Comparison of ENCODE assay signal across 10 cellular contexts in the genomic region with DNA sequence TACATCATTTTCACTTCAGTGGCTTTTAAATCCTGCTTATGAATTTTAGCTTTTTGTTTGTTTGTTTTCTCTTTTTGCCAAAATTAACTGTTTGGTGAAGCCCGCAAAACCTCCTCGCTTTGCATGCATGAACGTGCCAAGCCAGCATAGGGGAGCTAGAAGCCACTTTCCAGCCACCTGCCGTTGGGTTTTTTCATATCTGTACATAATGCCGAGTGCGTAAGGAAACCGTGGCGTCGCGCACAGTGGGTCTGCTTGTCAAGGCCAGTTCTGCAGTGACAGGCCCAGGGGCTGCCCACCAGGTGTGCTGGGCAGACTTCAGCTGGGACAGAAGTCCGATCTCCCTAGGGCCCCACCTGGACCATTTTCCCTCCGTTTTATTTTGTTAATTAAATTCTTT. TPM values are rescaled to one million over a fixed set of nuclear protein-coding genes. Genes with fewer than 3 reads are reported as not detected.
DNase-seq lines count a peak whose midpoint lies in the region; ATAC-seq and TF ChIP-seq lines count a peak whose summit lies in the region.
"Had no signal": no experiment of that assay in that cellular context is flagged by ENCODE, and none has a peak within 500 bp of the region (broad histone marks: within the 10 kb centered on the region; RNA-seq: fewer than 3 reads in every experiment).

No MANE protein-coding gene starts in this region.

- intact Hi-C loops in esophagus muscularis mucosa (cut with DNase I) = no loop called here
- intact Hi-C loops in testis (cut with DNase I; ENCODE audit: low total_unique reads) = no loop called here

- WGBS in esophagus muscularis mucosa = 86% methylated on average over 12 of the region's 12 CpGs
- WGBS in testis, 2 donors = 75 to 92% methylated on average over 12 of the region's 12 CpGs

- H3K9me3 ChIP-seq in esophagus muscularis mucosa (no peaks in the 10 kb centered on the region), testis (no peaks in the 10 kb centered on the region)

- TF ChIP-seq CTCF in GM12864 (IDR thresholded peaks at IDR 0.05; ENCODE audit: low read depth, low read length, missing control alignments) = no peak
- TF ChIP-seq CTCF in esophagus muscularis mucosa (IDR thresholded peaks at IDR 0.05) = no peak
- TF ChIP-seq CTCF in testis (IDR thresholded peaks at IDR 0.05) = no peak
- no peak for TF ChIP-seq CTCF in omental fat pad (IDR thresholded peaks at IDR 0.05)

- H3K27ac ChIP-seq in esophagus muscularis mucosa (replicated peaks in 1 of 4) (peak overlapping the region; percentile 10 to 69 (median 36)), testis (peak overlapping the region; percentile 4 to 77)

- H3K36me3 ChIP-seq in esophagus muscularis mucosa (peaks cover 51 to 76% (median 73%) of the 10 kb centered on the region in 4 donors), testis (ENCODE audit: low read depth, missing control alignments) (no peaks in the 10 kb centered on the region)

- H3K4me1 ChIP-seq in esophagus muscularis mucosa (peaks cover 16 to 26% (median 21%) of the 10 kb centered on the region in 4 donors), testis (peaks cover 25% of the 10 kb centered on the region)

- DNase-seq in GM12864 (ENCODE audit: low read depth) (peak; percentile 74), NAMALWA (ENCODE audit: low spot score) (peak; percentile 92), esophagus muscularis mucosa (ENCODE audit: extremely low spot score) (no peak), testis (no peak), omental fat pad (ENCODE audit: low spot score) (no peak)
- DNase-seq: activated CD4-positive, alpha-beta T cell treated with anti-CD3 and anti-CD28 coated beads for 4 hours; GF-D8; NCI-H1048 had no signal

- ATAC-seq in activated CD4-positive, CD25-positive, alpha-beta regulatory T cell treated with anti-CD3 and anti-CD28 coated beads, Interleukin-2, amount 50 U/mL, for 24 hours = no peak
- ATAC-seq in omental fat pad (ENCODE audit: low FRiP score) = no peak
- no peak for ATAC-seq in GM18861 (IDR thresholded peaks at IDR 0.05; ENCODE audit: unreplicated experiment)

- no peak for TF ChIP-seq POLR2A in esophagus muscularis mucosa (IDR thresholded peaks at IDR 0.05; ENCODE audit: low read depth)
- TF ChIP-seq POLR2A in testis (IDR thresholded peaks at IDR 0.05) = no peak

- no peak for TF ChIP-seq EP300 in esophagus muscularis mucosa (IDR thresholded peaks at IDR 0.05)

- H3K4me3 ChIP-seq in GM12864 (ENCODE audit: low read depth, low read length) = no peak overlapping the region; the same call in 1 of the 2 replicates
- H3K4me3 ChIP-seq in esophagus muscularis mucosa = no peak overlapping the region
- no peak overlapping the region for H3K4me3 ChIP-seq in testis

- H3K27me3 ChIP-seq in esophagus muscularis mucosa (no peaks in the 10 kb centered on the region), testis (no peaks in the 10 kb centered on the region)

RNA-seq across cellular contexts. Expression of gene WIPI2, which starts 41.1 kb away (rescaled TPM):
- total RNA-seq in esophagus muscularis mucosa (10 to 100 TPM; 50.4 to 81.8 (median 60.2) TPM), testis (100 to 1,000 TPM; 117 to 128 TPM), omental fat pad (10 to 100 TPM; 46.5 to 70.3 (median 63.7) TPM)
- polyA plus RNA-seq in testis (ENCODE audit: insufficient read depth, low read depth, low replicate concordance) = 205 TPM

RNA-seq across cellular contexts. Expression of gene SLC29A4, which starts 51.6 kb away (rescaled TPM):
- total RNA-seq in esophagus muscularis mucosa (1 to 10 TPM; 2.5 to 6.3 (median 4.1) TPM), testis (10 to 100 TPM in 1 of 2 donors, 1 to 10 TPM in 1; 7.6 to 15.2 TPM), omental fat pad (10 to 100 TPM in 3 of 4 donors, 1 to 10 TPM in 1; 7.3 to 22.7 (median 13.3) TPM)
- polyA plus RNA-seq in testis (ENCODE audit: insufficient read depth, low read depth, low replicate concordance) = 4.3 TPM

Comparison
In these comparisons a context has a peak if more than half of its experiments do, and no peak if none do; other contexts are left out.
1. DNase-seq: peak in GM12864 (single experiment) and NAMALWA (single experiment); none in esophagus muscularis mucosa (single experiment), testis (single experiment) and omental fat pad (single experiment).